Comparison of ENCODE assay signal across 10 cellular contexts in genomic region chr12:128813883-128814282, GRCh38. TPM values are rescaled to one million over a fixed set of nuclear protein-coding genes. Genes with fewer than 3 reads are reported as not detected.
DNase-seq lines count a peak whose midpoint lies in the region; ATAC-seq and TF ChIP-seq lines count a peak whose summit lies in the region.
"Had no signal": no experiment of that assay in that cellular context is flagged by ENCODE, and none has a peak within 500 bp of the region (broad histone marks: within the 10 kb centered on the region; RNA-seq: fewer than 3 reads in every experiment).

No MANE protein-coding gene starts in this region.

- no peaks in the 10 kb centered on the region for H3K9me3 Mint-ChIP-seq in HFFc6
- H3K9me3 Mint-ChIP-seq in activated B cell treated with CpG ODN at 0.5 μM for 24 hours: no peaks in the 10 kb centered on the region
- no peaks in the 10 kb centered on the region for H3K9me3 Mint-ChIP-seq in osteocyte (ENCODE audit: unreplicated experiment)
- no peaks in the 10 kb centered on the region for H3K9me3 Mint-ChIP-seq in endodermal cell

- ATAC-seq in GM18508 (IDR thresholded peaks at IDR 0.05; ENCODE audit: insufficient read depth, unreplicated experiment) (peak; percentile 33), activated B cell treated with CpG ODN at 0.5 μM for 24 hours (ENCODE audit: low read depth) (no peak)

- H3K36me3 Mint-ChIP-seq in HFFc6 (ENCODE audit: low read depth) (peaks cover 23% of the 10 kb centered on the region), activated B cell treated with CpG ODN at 0.5 μM for 24 hours (ENCODE audit: low read depth) (peaks cover 50% of the 10 kb centered on the region), osteocyte (ENCODE audit: unreplicated experiment) (peaks cover 16% of the 10 kb centered on the region), endodermal cell (ENCODE audit: low read depth) (peaks cover 38% of the 10 kb centered on the region)

- intact Hi-C loops in activated B cell treated with CpG ODN at 0.5 μM for 24 hours (cut with micrococcal nuclease): no loop called here

- no peaks in the 10 kb centered on the region for H3K27me3 ChIP-seq in endodermal cell (ENCODE audit: control insufficient read depth, insufficient read depth, low read length, poor library complexity, severe bottlenecking)
- no peaks in the 10 kb centered on the region for H3K27me3 ChIP-seq in Peyer's patch

- H3K27ac Mint-ChIP-seq in HFFc6 (peak overlapping the region; percentile 75), activated B cell treated with CpG ODN at 0.5 μM for 24 hours (peak overlapping the region; percentile 3), osteocyte (ENCODE audit: unreplicated experiment) (peak overlapping the region; percentile 31), endodermal cell (no peak overlapping the region)

- H3K4me1 Mint-ChIP-seq in HFFc6 (ENCODE audit: low read depth): peaks cover 84% of the 10 kb centered on the region
- peaks cover 89% of the 10 kb centered on the region for H3K4me1 Mint-ChIP-seq in activated B cell treated with CpG ODN at 0.5 μM for 24 hours
- peaks cover 31% of the 10 kb centered on the region for H3K4me1 Mint-ChIP-seq in osteocyte (ENCODE audit: unreplicated experiment)
- peaks cover 19% of the 10 kb centered on the region for H3K4me1 Mint-ChIP-seq in endodermal cell

- DNase-seq in HFFc6 (peak; percentile 23), activated B cell treated with CpG ODN at 0.5 μM for 24 hours (no peak), osteocyte (ENCODE audit: extremely low spot score, unreplicated experiment) (no peak), cerebellum (ENCODE audit: low spot score) (no peak), SKM-1 treated with dmso at 0.1 percent for 144 hours (lab: John Stamatoyannopoulos, UW; ENCODE audit: unreplicated experiment) (no peak), endodermal cell (no peak), Peyer's patch (no peak)
- DNase-seq: Calu3, NCI-H69 had no signal

- POLR2A ChIA-PET in activated B cell treated with CpG ODN at 0.5 μM for 24 hours (lab: Charles Lee): interaction anchor here (1.0 to 3.2 kb wide), 3 partner anchors 10 to 18 kb away, joined by 3 to 13 read pairs (median 6); no protein-coding TSS in a partner anchor

- CTCF ChIA-PET in activated B cell treated with CpG ODN at 0.5 μM for 24 hours (lab: Charles Lee): interaction anchor here (0.9 kb wide), 1 partner anchor 16 kb away, joined by 3 read pairs; no protein-coding TSS in a partner anchor

- no peak for TF ChIP-seq POLR2A in Peyer's patch (IDR thresholded peaks at IDR 0.05)

- H3K36me3 ChIP-seq in endodermal cell (ENCODE audit: control insufficient read depth, insufficient read depth, low read length) (peaks cover 67% of the 10 kb centered on the region), Peyer's patch (peaks cover 0 to 13% (median 0%) of the 10 kb centered on the region in 3 donors)

- H3K9ac ChIP-seq in endodermal cell (ENCODE audit: extremely low read depth, low read length, poor library complexity, severe bottlenecking): no peak overlapping the region

- H3K4me3 Mint-ChIP-seq in HFFc6 (no peak overlapping the region), activated B cell treated with CpG ODN at 0.5 μM for 24 hours (no peak overlapping the region), osteocyte (ENCODE audit: unreplicated experiment) (no peak overlapping the region), endodermal cell (no peak overlapping the region)

- WGBS in endodermal cell (ENCODE audit: insufficient coverage in 1 of 2, insufficient read length in 1 of 2), 2 experiments: 73 to 75% methylated on average over 10 of the region's 10 CpGs

- H3K4me1 ChIP-seq in endodermal cell (ENCODE audit: control insufficient read depth, insufficient read depth, low read length) (peaks cover 11% of the 10 kb centered on the region), Peyer's patch (peaks cover 0 to 12% (median 5%) of the 10 kb centered on the region in 4 donors)

- H3K27ac ChIP-seq in endodermal cell (ENCODE audit: low read depth, low read length) (no peak overlapping the region), Peyer's patch (no peak overlapping the region)

- TF ChIP-seq CTCF in HFFc6 (IDR thresholded peaks at IDR 0.05) (no peak), activated B cell treated with CpG ODN at 0.5 μM for 24 hours (IDR thresholded peaks at IDR 0.05) (no peak), osteocyte (IDR thresholded peaks at IDR 0.05) (no peak), endodermal cell (conservative IDR thresholded peaks at IDR 0.05) (no peak), Peyer's patch (IDR thresholded peaks at IDR 0.05) (no peak)

- H3K9me3 ChIP-seq in endodermal cell (ENCODE audit: control insufficient read depth, low read length) (no peaks in the 10 kb centered on the region), Peyer's patch (no peaks in the 10 kb centered on the region)

- peaks cover 2% of the 10 kb centered on the region; the same call in 1 of the 2 replicates for H3K27me3 Mint-ChIP-seq in HFFc6 (ENCODE audit: insufficient read depth)
- H3K27me3 Mint-ChIP-seq in activated B cell treated with CpG ODN at 0.5 μM for 24 hours: no peaks in the 10 kb centered on the region
- H3K27me3 Mint-ChIP-seq in osteocyte (ENCODE audit: unreplicated experiment): no peaks in the 10 kb centered on the region
- H3K27me3 Mint-ChIP-seq in endodermal cell (ENCODE audit: insufficient read depth): no peaks in the 10 kb centered on the region

- H3K4me3 ChIP-seq in endodermal cell (ENCODE audit: low read length) (no peak overlapping the region), Peyer's patch (no peak overlapping the region)

RNA-seq across cellular contexts. Expression of gene SLC15A4, which starts 9.9 kb away (rescaled TPM):
- 10 to 100 TPM; 20.2 to 26.4 (median 23.1) TPM for total RNA-seq in HFFc6 (2021; fragmentation: NEBNext Ultra II Directional; extraction: Animal tissue kit (Norgen Biotek cat#: 25700))
- total RNA-seq in activated B cell treated with CpG ODN at 0.5 μM for 24 hours (48.5 and 54.0 TPM in 2 replicates), osteocyte (29.3 and 34.3 TPM in 2 replicates), cerebellum (48.1 TPM), endodermal cell (10 to 100 TPM; 28.2 to 39.5 TPM), Peyer's patch (10 to 100 TPM; 25.4 to 37.0 (median 32.3) TPM)
- polyA plus RNA-seq in endodermal cell (2013, experiment 1 of 2): 18.9 TPM
- 21.5 TPM for polyA plus RNA-seq in endodermal cell (2013, experiment 2 of 2)

RNA-seq across cellular contexts. Expression of gene GLT1D1, which starts 39.4 kb away (rescaled TPM):
- not detected for total RNA-seq in HFFc6 (2021; fragmentation: NEBNext Ultra II Directional; extraction: Animal tissue kit (Norgen Biotek cat#: 25700))
- total RNA-seq in activated B cell treated with CpG ODN at 0.5 μM for 24 hours: not detected in 2 replicates
- 0.11 TPM in 1 of 2 replicates, not detected in the other for total RNA-seq in osteocyte
- total RNA-seq in cerebellum: 7.0 TPM
- 10 to 100 TPM; 23.8 to 25.4 TPM for total RNA-seq in endodermal cell
- 7.3 TPM for polyA plus RNA-seq in endodermal cell (2013, experiment 1 of 2)
- polyA plus RNA-seq in endodermal cell (2013, experiment 2 of 2): 7.9 TPM
- not detected for total RNA-seq in Peyer's patch
- total RNA-seq: Calu3 had no signal
